ENCODE assay signal across 33 cellular contexts in genomic region chr1:4415476-4415875, GRCh38.
DNase-seq lines count a peak whose midpoint lies in the region; ATAC-seq and TF ChIP-seq lines count a peak whose summit lies in the region.
"Had no signal": no experiment of that assay in that cellular context is flagged by ENCODE, and none has a peak within 500 bp of the region (broad histone marks: within the 10 kb centered on the region; RNA-seq: fewer than 3 reads in every experiment).

No MANE protein-coding gene starts in this region.

- no peaks in the 10 kb centered on the region for H3K4me1 ChIP-seq in suprapubic skin
- H3K4me1 ChIP-seq: A549, BE2C, Caco-2 had no signal

- no peak overlapping the region for H3K27ac ChIP-seq in suprapubic skin
- H3K27ac ChIP-seq: 22Rv1; A549; BLaER1; BLaER1 treated with 17β-estradiol and CSF1 and Interleukin-3, amounts not matched to agents 10 nM and 100 nM; C4-2B had no signal

- TF ChIP-seq POLR2A in suprapubic skin (IDR thresholded peaks at IDR 0.05): no peak

- H3K36me3 Mint-ChIP-seq in nephron progenitor cell (ENCODE audit: low read depth) (no peaks in the 10 kb centered on the region), immature natural killer cell (no peaks in the 10 kb centered on the region)
- H3K36me3 Mint-ChIP-seq: CD14-positive monocyte; CD4-positive, alpha-beta memory T cell; CD4-positive, CD25-positive, alpha-beta regulatory T cell; CD8-positive, alpha-beta memory T cell; CD8-positive, alpha-beta T cell had no signal

- no peak overlapping the region for H3K4me3 ChIP-seq in suprapubic skin
- H3K4me3 ChIP-seq: A549; BLaER1; BLaER1 treated with 17β-estradiol and CSF1 and Interleukin-3, amounts not matched to agents 10 nM and 100 nM had no signal

- H3K27ac Mint-ChIP-seq in nephron progenitor cell (peak overlapping the region; percentile 27), immature natural killer cell (no peak overlapping the region)
- H3K27ac Mint-ChIP-seq: B cell; CD14-positive monocyte; CD4-positive, alpha-beta memory T cell; CD4-positive, alpha-beta T cell; CD4-positive, CD25-positive, alpha-beta regulatory T cell; CD8-positive, alpha-beta memory T cell; CD8-positive, alpha-beta T cell had no signal

- TF ChIP-seq CTCF in nephron progenitor cell (IDR thresholded peaks at IDR 0.05) (no peak), suprapubic skin (IDR thresholded peaks at IDR 0.05) (no peak)

- DNase-seq in left ventricle myocardium superior (no peak), left cardiac atrium (no peak), nephron progenitor cell (no peak), suprapubic skin (ENCODE audit: low spot score in 2 of 2) (peak; percentile 3 to 56), immature natural killer cell (no peak)
- DNase-seq: 8988T; ACHN; AML-193; BE2C; C1 segment of cervical spinal cord; Caco-2; Calu3; CD4-positive, alpha-beta memory T cell; CD4-positive, alpha-beta T cell; CD4-positive, CD25-positive, alpha-beta regulatory T cell; CD8-positive, alpha-beta memory T cell; CD8-positive, alpha-beta T cell; COR-L47; DMS 273 treated with DMSO at 0.1 percent for 48 hours; DMS153; DMS53; DMS79; DMS79 treated with DMSO at 0.1 percent for 48 hours; DND-41; EL had no signal

- H3K4me3 Mint-ChIP-seq in nephron progenitor cell (no peak overlapping the region), immature natural killer cell (no peak overlapping the region)
- H3K4me3 Mint-ChIP-seq: B cell; CD14-positive monocyte; CD4-positive, alpha-beta memory T cell; CD4-positive, alpha-beta T cell; CD4-positive, CD25-positive, alpha-beta regulatory T cell; CD8-positive, alpha-beta memory T cell; CD8-positive, alpha-beta T cell had no signal

- no peak for TF ChIP-seq EP300 in suprapubic skin (IDR thresholded peaks at IDR 0.05)

- H3K27me3 Mint-ChIP-seq in nephron progenitor cell (ENCODE audit: low read depth, poor library complexity) (peaks cover 7% of the 10 kb centered on the region), immature natural killer cell (ENCODE audit: low read depth in 3 of 3) (peaks cover 0 to 7% (median 0%) of the 10 kb centered on the region in 3 donors)

- H3K9me3 Mint-ChIP-seq in nephron progenitor cell: peaks cover 27% of the 10 kb centered on the region
- peaks cover 0 to 3% (median 0%) of the 10 kb centered on the region in 6 donors for H3K9me3 Mint-ChIP-seq in immature natural killer cell

- intact Hi-C loops in left ventricle myocardium superior (cut with micrococcal nuclease): no loop called here
- intact Hi-C loops in left cardiac atrium (cut with DNase I): no loop called here

- H3K4me1 Mint-ChIP-seq in nephron progenitor cell (peaks cover 9% of the 10 kb centered on the region), immature natural killer cell (no peaks in the 10 kb centered on the region)
- H3K4me1 Mint-ChIP-seq: B cell; CD14-positive monocyte; CD4-positive, alpha-beta memory T cell; CD4-positive, CD25-positive, alpha-beta regulatory T cell; CD8-positive, alpha-beta memory T cell had no signal

- H3K36me3 ChIP-seq in suprapubic skin: no peaks in the 10 kb centered on the region
- H3K36me3 ChIP-seq: BE2C, BLaER1 had no signal

- ATAC-seq in left ventricle myocardium superior (peak; percentile 32), left cardiac atrium (no peak)
- ATAC-seq in activated CD4-positive, CD25-positive, alpha-beta regulatory T cell treated with anti-CD3 and anti-CD28 coated beads, Interleukin-2, amount 50 U/mL, for 24 hours: no peak
- ATAC-seq: A549; CD8-positive, alpha-beta T cell had no signal

- no peaks in the 10 kb centered on the region for H3K9me3 ChIP-seq in suprapubic skin
- H3K9me3 ChIP-seq: A549, BE2C, Caco-2 had no signal

- H3K27me3 ChIP-seq in suprapubic skin: no peaks in the 10 kb centered on the region
- H3K27me3 ChIP-seq: BE2C; BLaER1; BLaER1 treated with 17β-estradiol and CSF1 and Interleukin-3, amounts not matched to agents 10 nM and 100 nM had no signal

- 96% methylated on average over 5 of the region's 5 CpGs for WGBS in suprapubic skin

Comparison
In these comparisons a context has a peak if more than half of its experiments do, and no peak if none do; other contexts are left out.
1. DNase-seq: peak in suprapubic skin (2 of 2); none in left ventricle myocardium superior (single experiment), left cardiac atrium (single experiment), nephron progenitor cell (single experiment) and immature natural killer cell (0 of 3).